Comparison of ENCODE assay signal across 8 cellular contexts in the genomic region with DNA sequence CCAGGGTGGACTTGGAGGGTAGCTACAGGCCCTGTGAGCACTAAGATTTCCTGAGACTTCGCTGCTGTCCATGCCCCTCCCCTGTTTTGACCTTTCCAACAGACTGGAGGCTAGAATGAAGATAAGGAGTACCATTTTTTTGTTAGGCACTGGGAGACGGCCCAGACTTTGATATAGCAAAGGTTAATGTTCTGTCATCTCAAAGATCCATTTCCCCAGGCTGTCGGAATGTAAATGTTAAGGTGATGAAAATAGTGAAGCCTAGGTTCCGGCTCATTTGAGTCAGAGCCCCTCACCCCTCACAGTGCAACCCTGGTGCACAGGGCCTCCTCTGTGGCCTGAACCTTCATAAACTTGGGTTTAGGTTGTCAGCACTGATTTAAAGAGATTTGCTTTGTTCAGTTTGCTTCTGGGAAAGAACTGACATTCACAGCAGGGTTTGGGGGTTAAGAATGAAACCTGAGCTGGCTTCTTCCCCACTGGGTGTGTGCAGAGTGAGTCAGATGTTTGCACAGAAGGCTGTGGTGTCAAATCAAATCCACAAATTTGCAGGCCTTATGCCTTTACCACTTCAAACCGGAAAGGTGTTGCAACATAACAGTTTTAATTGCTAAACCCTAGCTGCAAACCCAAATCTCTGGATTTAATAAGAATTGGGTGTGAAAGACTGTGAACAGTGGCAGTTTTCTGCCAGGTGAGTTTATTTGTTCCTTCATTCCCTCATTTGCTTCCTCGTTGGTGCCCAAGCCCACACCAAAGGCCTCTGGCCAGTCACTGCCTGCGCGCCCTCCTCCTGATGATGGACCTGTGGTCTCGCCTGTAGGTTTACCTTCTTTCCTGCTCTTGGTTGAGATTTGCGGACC. TPM values are rescaled to one million over a fixed set of nuclear protein-coding genes. Genes with fewer than 3 reads are reported as not detected.
A peak's percentile ranks its signal among the peaks of the same experiment; 100 is the strongest.
DNase-seq lines count a peak whose midpoint lies in the region; ATAC-seq lines count a peak whose summit lies in the region.

No MANE protein-coding gene starts in this region.

- peaks cover 32% of the 10 kb centered on the region for H3K4me1 Mint-ChIP-seq in activated CD4-positive, alpha-beta T cell treated with anti-CD3 and anti-CD28 coated beads for 36 hours
- H3K4me1 Mint-ChIP-seq in activated CD4-positive, alpha-beta T cell treated with anti-CD3 and anti-CD28 coated beads, Interleukin-2, amount 10 ng/mL, durations not matched to agents 24 days and 14 days, result peaks cover 45% of the 10 kb centered on the region

- peak; percentile 96 for ATAC-seq in activated CD4-positive, alpha-beta T cell treated with anti-CD3 and anti-CD28 coated beads for 36 hours
- ATAC-seq in HG02885 (IDR thresholded peaks at IDR 0.05; ENCODE audit: poor library complexity, unreplicated experiment), result no peak

- no peaks in the 10 kb centered on the region for H3K36me3 Mint-ChIP-seq in activated CD4-positive, alpha-beta T cell treated with anti-CD3 and anti-CD28 coated beads for 36 hours (ENCODE audit: low read depth)
- no peaks in the 10 kb centered on the region for H3K36me3 Mint-ChIP-seq in activated CD4-positive, alpha-beta T cell treated with anti-CD3 and anti-CD28 coated beads, Interleukin-2, amount 10 ng/mL, durations not matched to agents 24 days and 14 days (ENCODE audit: low read depth)

- no peaks in the 10 kb centered on the region for H3K36me3 ChIP-seq in neuron (ENCODE audit: insufficient read depth, low read length)

- DNase-seq in activated CD4-positive, alpha-beta T cell treated with anti-CD3 and anti-CD28 coated beads for 36 hours, result peak; percentile 82
- DNase-seq in activated CD4-positive, alpha-beta T cell treated with anti-CD3 and anti-CD28 coated beads, Interleukin-2, amount 50 U/mL, for 4 hours, result no peak
- DNase-seq in NCI-H2029 treated with DMSO at 0.1 percent for 48 hours (lab: John Stamatoyannopoulos, UW), result peak; percentile 48
- DNase-seq in activated CD4-positive, alpha-beta T cell treated with anti-CD3 and anti-CD28 coated beads, Interleukin-2, amount 10 ng/mL, durations not matched to agents 24 days and 14 days, result peak; percentile 88
- peak; percentile 84 for DNase-seq in epithelial cell of prostate (ENCODE audit: low read depth, low spot score)
- no peak for DNase-seq in C1 segment of cervical spinal cord (lab: John Stamatoyannopoulos, UW)

- no peak overlapping the region for H3K4me3 Mint-ChIP-seq in activated CD4-positive, alpha-beta T cell treated with anti-CD3 and anti-CD28 coated beads for 36 hours
- peak overlapping the region; percentile 46 for H3K4me3 Mint-ChIP-seq in activated CD4-positive, alpha-beta T cell treated with anti-CD3 and anti-CD28 coated beads, Interleukin-2, amount 10 ng/mL, durations not matched to agents 24 days and 14 days

- no peak overlapping the region for H3K4me3 ChIP-seq in neuron (ENCODE audit: low read length)

- POLR2A ChIA-PET in activated CD4-positive, alpha-beta T cell treated with anti-CD3 and anti-CD28 coated beads for 36 hours (lab: Charles Lee), result interaction anchor here (0.6 to 1.6 kb wide), 4 partner anchors 38 to 986 kb away, joined by 3 to 5 read pairs (median 4); no protein-coding TSS in a partner anchor

- H3K4me1 ChIP-seq in neuron (ENCODE audit: insufficient read depth, low read length), result peaks cover 14% of the 10 kb centered on the region

- no peaks in the 10 kb centered on the region for H3K9me3 Mint-ChIP-seq in activated CD4-positive, alpha-beta T cell treated with anti-CD3 and anti-CD28 coated beads for 36 hours (ENCODE audit: low read depth)
- H3K9me3 Mint-ChIP-seq in activated CD4-positive, alpha-beta T cell treated with anti-CD3 and anti-CD28 coated beads, Interleukin-2, amount 10 ng/mL, durations not matched to agents 24 days and 14 days, result no peaks in the 10 kb centered on the region

- H3K27me3 ChIP-seq in neuron (ENCODE audit: insufficient read depth, low read length), result no peaks in the 10 kb centered on the region

- H3K9me3 ChIP-seq in neuron (ENCODE audit: low read length), result no peaks in the 10 kb centered on the region

- H2AFZ ChIP-seq in neuron (ENCODE audit: low read depth, low read length), result peak overlapping the region; percentile 66

- intact Hi-C loops in activated CD4-positive, alpha-beta T cell treated with anti-CD3 and anti-CD28 coated beads for 36 hours (cut with DNase I, micrococcal nuclease), result loop anchor here (1.0 kb wide), 5 partner anchors 8 to 165 kb away; a partner anchor contains a TSS
- intact Hi-C loops in activated CD4-positive, alpha-beta T cell treated with anti-CD3 and anti-CD28 coated beads, Interleukin-2, amount 10 ng/mL, durations not matched to agents 24 days and 14 days (cut with micrococcal nuclease), result loop anchor here (1.0 to 5.0 kb wide), 5 partner anchors 8 to 165 kb away; a partner anchor contains a TSS

- peak overlapping the region; percentile 73 for H3K27ac Mint-ChIP-seq in activated CD4-positive, alpha-beta T cell treated with anti-CD3 and anti-CD28 coated beads for 36 hours
- H3K27ac Mint-ChIP-seq in activated CD4-positive, alpha-beta T cell treated with anti-CD3 and anti-CD28 coated beads, Interleukin-2, amount 10 ng/mL, durations not matched to agents 24 days and 14 days, result peak overlapping the region; percentile 62

- H3K27ac ChIP-seq in epithelial cell of prostate, result peak overlapping the region; percentile 21

- CTCF ChIA-PET in activated CD4-positive, alpha-beta T cell treated with anti-CD3 and anti-CD28 coated beads for 36 hours (lab: Charles Lee), result interaction anchor here (0.7 to 1.7 kb wide), 10 partner anchors 14 to 802 kb away, joined by 3 to 11 read pairs (median 3); a partner anchor contains a TSS

- H3K27me3 Mint-ChIP-seq in activated CD4-positive, alpha-beta T cell treated with anti-CD3 and anti-CD28 coated beads for 36 hours, result peaks cover 2% of the 10 kb centered on the region
- peaks cover 2% of the 10 kb centered on the region for H3K27me3 Mint-ChIP-seq in activated CD4-positive, alpha-beta T cell treated with anti-CD3 and anti-CD28 coated beads, Interleukin-2, amount 10 ng/mL, durations not matched to agents 24 days and 14 days

RNA-seq across cellular contexts. Expression of a gene that starts 20.6 kb away (rescaled TPM):
- total RNA-seq in activated CD4-positive, alpha-beta T cell treated with anti-CD3 and anti-CD28 coated beads for 36 hours, result 1 to 10 TPM; 7.1 to 7.9 TPM
- 5.8 and 6.3 TPM in 2 replicates for total RNA-seq in activated CD4-positive, alpha-beta T cell treated with anti-CD3 and anti-CD28 coated beads, Interleukin-2, amount 10 ng/mL, durations not matched to agents 24 days and 14 days

RNA-seq across cellular contexts. Expression of a gene that starts 37.6 kb away (rescaled TPM):
- 10 to 100 TPM; 42.7 to 50.7 TPM for total RNA-seq in activated CD4-positive, alpha-beta T cell treated with anti-CD3 and anti-CD28 coated beads for 36 hours
- 68.0 and 69.3 TPM in 2 replicates for total RNA-seq in activated CD4-positive, alpha-beta T cell treated with anti-CD3 and anti-CD28 coated beads, Interleukin-2, amount 10 ng/mL, durations not matched to agents 24 days and 14 days

Comparison
In these comparisons a context has a peak if more than half of its experiments do, and no peak if none do; other contexts are left out.
1. DNase-seq: peak in activated CD4-positive, alpha-beta T cell treated with anti-CD3 and anti-CD28 coated beads for 36 hours (single experiment), NCI-H2029 treated with DMSO at 0.1 percent for 48 hours (single experiment), activated CD4-positive, alpha-beta T cell treated with anti-CD3 and anti-CD28 coated beads, Interleukin-2, amount 10 ng/mL, durations not matched to agents 24 days and 14 days (single experiment) and epithelial cell of prostate (single experiment); none in activated CD4-positive, alpha-beta T cell treated with anti-CD3 and anti-CD28 coated beads, Interleukin-2, amount 50 U/mL, for 4 hours (0 of 2) and C1 segment of cervical spinal cord (0 of 14).